Comparison of ENCODE assay signal across 11 cellular contexts in genomic region chr5:160469156-160470144, GRCh38. TPM values are rescaled to one million over a fixed set of nuclear protein-coding genes. Genes with fewer than 3 reads are reported as not detected.
DNase-seq lines count a peak whose midpoint lies in the region; ATAC-seq and TF ChIP-seq lines count a peak whose summit lies in the region.
"Had no signal": no experiment of that assay in that cellular context is flagged by ENCODE, and none has a peak within 500 bp of the region (broad histone marks: within the 10 kb centered on the region; RNA-seq: fewer than 3 reads in every experiment).

No MANE protein-coding gene starts in this region.

- H3K4me1 Mint-ChIP-seq in HFFc6 (ENCODE audit: low read depth), result peaks cover 81% of the 10 kb centered on the region
- peaks cover 42 to 69% (median 44%) of the 10 kb centered on the region in 3 donors for H3K4me1 Mint-ChIP-seq in naive B cell

- H3K27ac ChIP-seq in left lung, result no peak overlapping the region

- intact Hi-C loops in left lung (cut with DNase I), result no loop called here

- H3K4me3 ChIP-seq in left lung, result peak overlapping the region in 1 of 2 donors; percentile 41

- H3K4me3 Mint-ChIP-seq in HFFc6 (peak overlapping the region; percentile 51; the same call in 1 of the 2 replicates), naive B cell (peak overlapping the region; percentile 53 to 94 (median 80))

- H3K36me3 Mint-ChIP-seq in HFFc6 (ENCODE audit: low read depth), result no peaks in the 10 kb centered on the region
- H3K36me3 Mint-ChIP-seq in activated naive CD4-positive, alpha-beta T cell treated with anti-CD3 and anti-CD28 coated beads, Interleukin-2, amount 50 U/mL, for 72 hours, result peaks cover 20 to 54% of the 10 kb centered on the region in 2 donors
- peaks cover 0 to 9% of the 10 kb centered on the region in 2 donors for H3K36me3 Mint-ChIP-seq in naive B cell

- DNase-seq in Daoy (ENCODE audit: low read depth) (peak; percentile 72), HFFc6 (no peak), naive B cell (no peak), left lung (no peak)
- no peak for DNase-seq in activated naive CD4-positive, alpha-beta T cell treated with anti-CD3 and anti-CD28 coated beads, Interleukin-2, amount 50 U/mL, for 72 hours (ENCODE audit: low spot score in 2 of 2)
- DNase-seq in stimulated activated naive CD4-positive, alpha-beta T cell treated with Interleukin-2 at 50 U/mL for 16 hours (lab: John Stamatoyannopoulos, UW), result no peak
- DNase-seq: activated gamma-delta T cell treated with Interleukin-2 at 50 U/mL for 16 hours, KG1, NCI-H510A had no signal

- H3K27me3 ChIP-seq in left lung, result peaks cover 0 to 11% of the 10 kb centered on the region in 2 donors

- H3K4me1 ChIP-seq in left lung, result peaks cover 18 to 56% of the 10 kb centered on the region in 2 donors

- no peaks in the 10 kb centered on the region for H3K36me3 ChIP-seq in left lung

- 0 out of 2 replicates have a peak overlapping the region, but pooled peaks have one; percentile 15 for H3K27ac Mint-ChIP-seq in HFFc6
- H3K27ac Mint-ChIP-seq in activated naive CD4-positive, alpha-beta T cell treated with anti-CD3 and anti-CD28 coated beads, Interleukin-2, amount 50 U/mL, for 72 hours, result peak overlapping the region; percentile 94 to 99
- H3K27ac Mint-ChIP-seq in naive B cell, result peak overlapping the region in 5 of 6 donors; percentile 58 to 92 (median 66)

- TF ChIP-seq CTCF in HFFc6 (IDR thresholded peaks at IDR 0.05), result no peak
- TF ChIP-seq CTCF in left lung (IDR thresholded peaks at IDR 0.05), result no peak

- no peaks in the 10 kb centered on the region for H3K9me3 ChIP-seq in left lung

- H3K27me3 Mint-ChIP-seq in HFFc6 (ENCODE audit: insufficient read depth) (peaks cover 7% of the 10 kb centered on the region; the same call in 1 of the 2 replicates), naive B cell (peaks cover 15 to 61% (median 29%) of the 10 kb centered on the region in 3 donors)

- ATAC-seq in activated naive CD4-positive, alpha-beta T cell treated with anti-CD3 and anti-CD28 coated beads, Interleukin-2, amount 50 U/mL, for 72 hours, result no peak
- no peak for ATAC-seq in naive B cell (ENCODE audit: low read depth in 2 of 2)
- ATAC-seq in HG03097 (IDR thresholded peaks at IDR 0.05; ENCODE audit: low FRiP score, unreplicated experiment), result no peak
- no peak for ATAC-seq in GM18519 (IDR thresholded peaks at IDR 0.05; ENCODE audit: low FRiP score, unreplicated experiment)
- no peak for ATAC-seq in left lung

- H3K9me3 Mint-ChIP-seq in HFFc6, result no peaks in the 10 kb centered on the region
- no peaks in the 10 kb centered on the region for H3K9me3 Mint-ChIP-seq in activated naive CD4-positive, alpha-beta T cell treated with anti-CD3 and anti-CD28 coated beads, Interleukin-2, amount 50 U/mL, for 72 hours
- H3K9me3 Mint-ChIP-seq in naive B cell, result no peaks in the 10 kb centered on the region

RNA-seq across cellular contexts. Expression of gene PTTG1, which starts 47.8 kb away (rescaled TPM):
- total RNA-seq in Daoy (2014; rRNA removed; shearing (Covaris generic)), result 497 and 636 TPM in 2 replicates
- 100 to 1,000 TPM in 5 of 6 experiments, 10 to 100 TPM in 1; 83.4 to 213 (median 194) TPM for total RNA-seq in HFFc6 (2021; fragmentation: NEBNext Ultra II Directional; extraction: Animal tissue kit (Norgen Biotek cat#: 25700))
- total RNA-seq in activated naive CD4-positive, alpha-beta T cell treated with anti-CD3 and anti-CD28 coated beads, Interleukin-2, amount 50 U/mL, for 72 hours, result 100 to 1,000 TPM; 165 to 373 TPM
- polyA plus RNA-seq in naive B cell (ENCODE audit: low read depth in 6 of 6), result 10 to 100 TPM in 5 of 6 donors, 1 to 10 TPM in 1; 2.6 to 17.2 (median 12.2) TPM
- 10 to 100 TPM; 10.2 to 27.7 TPM for total RNA-seq in left lung

RNA-seq across cellular contexts. Expression of gene SLU7, which starts 50.6 kb away (rescaled TPM):
- total RNA-seq in Daoy (2014; rRNA removed; shearing (Covaris generic)), result 62.4 and 64.4 TPM in 2 replicates
- 10 to 100 TPM; 32.1 to 47.3 (median 42.1) TPM for total RNA-seq in HFFc6 (2021; fragmentation: NEBNext Ultra II Directional; extraction: Animal tissue kit (Norgen Biotek cat#: 25700))
- total RNA-seq in activated naive CD4-positive, alpha-beta T cell treated with anti-CD3 and anti-CD28 coated beads, Interleukin-2, amount 50 U/mL, for 72 hours, result 10 to 100 TPM; 36.5 to 53.5 TPM
- 100 to 1,000 TPM in 2 of 6 donors, 10 to 100 TPM in 4; 83.6 to 115 (median 94.8) TPM for polyA plus RNA-seq in naive B cell (ENCODE audit: low read depth in 6 of 6)
- total RNA-seq in left lung, result 10 to 100 TPM; 36.1 to 40.8 TPM

Comparison
In these comparisons a context has a peak if more than half of its experiments do, and no peak if none do; other contexts are left out.
1. H3K27ac Mint-ChIP-seq: peak in every context shown above with its lines; median percentile 96 in activated naive CD4-positive, alpha-beta T cell treated with anti-CD3 and anti-CD28 coated beads, Interleukin-2, amount 50 U/mL, for 72 hours; 66 in naive B cell; 15 in HFFc6.